7 cellular contexts compared by ENCODE assay signal in genomic region chr14:75132374-75133086, GRCh38. TPM values are rescaled to one million over a fixed set of nuclear protein-coding genes. Genes with fewer than 3 reads are reported as not detected.
DNase-seq lines count a peak whose midpoint lies in the region; ATAC-seq and TF ChIP-seq lines count a peak whose summit lies in the region.

No MANE protein-coding gene starts in this region.

- no TSS peak for BruUV-seq in PC-9 (replicated peaks; lab: Mats Ljungman, UMichigan)

- intact Hi-C loops in PC-9 (cut with micrococcal nuclease; ENCODE audit: unreplicated experiment) (loop anchor here (1.0 to 5.0 kb wide), 7 partner anchors 68 to 520 kb away; no protein-coding TSS in a partner anchor), left ventricle myocardium superior (cut with micrococcal nuclease) (loop anchor here (2.0 to 10.0 kb wide), 2 partner anchors 170 to 352 kb away; no protein-coding TSS in a partner anchor), sciatic nerve (cut with DNase I) (loop anchor here (5.0 kb wide), 1 partner anchor 170 kb away; no protein-coding TSS in a partner anchor)

- peak; percentile 72 for ATAC-seq in left ventricle myocardium superior
- ATAC-seq in sciatic nerve = peak; percentile 85
- ATAC-seq in GM18519 (IDR thresholded peaks at IDR 0.05; ENCODE audit: low FRiP score, unreplicated experiment) = no peak

- DNase-seq in ELR (ENCODE audit: low read depth) (peak; percentile 79), LHCN-M2 (ENCODE audit: low read depth) (peak; percentile 75), PC-9 (peak; percentile 79 to 87), amniotic stem cell (lab: John Stamatoyannopoulos, UW) (peak; percentile 40), left ventricle myocardium superior (no peak), sciatic nerve (ENCODE audit: low spot score) (no peak)

- H3K27ac ChIP-seq in PC-9 = peak overlapping the region; percentile 33

- no peak overlapping the region for H2AFZ ChIP-seq in PC-9

- H3K4me1 ChIP-seq in PC-9 (replicated peaks; ENCODE audit: insufficient read depth) = peaks cover 29% of the 10 kb centered on the region

- peak; percentile 96 for TF ChIP-seq CTCF in PC-9 (conservative IDR thresholded peaks at IDR 0.05)

- POLR2A ChIA-PET in PC-9 (lab: Charles Lee; ENCODE audit: unreplicated experiment) = interaction anchor here (0.6 kb wide), 1 partner anchor 85 kb away, joined by 44 read pairs; no protein-coding TSS in a partner anchor

- peaks cover 52% of the 10 kb centered on the region for H3K79me2 ChIP-seq in PC-9 (ENCODE audit: low read depth)

- H3K4me2 ChIP-seq in PC-9 = peak overlapping the region; percentile 17

- no peak overlapping the region for H3K4me3 ChIP-seq in PC-9

- H3F3A ChIP-seq in PC-9 (ENCODE audit: insufficient read depth, low read depth) = peaks cover 87% of the 10 kb centered on the region

- H3K36me3 ChIP-seq in PC-9 (ENCODE audit: low read depth) = peaks cover 47% of the 10 kb centered on the region

- no peaks in the 10 kb centered on the region for H3K27me3 ChIP-seq in PC-9 (ENCODE audit: insufficient read depth, low read depth)

- no peaks in the 10 kb centered on the region for H3K9me2 ChIP-seq in PC-9 (ENCODE audit: insufficient read depth)

- peaks cover 23% of the 10 kb centered on the region for H4K20me1 ChIP-seq in PC-9 (ENCODE audit: insufficient read depth)

- CTCF ChIA-PET in PC-9 (lab: Charles Lee) = interaction anchor here (0.6 to 1.6 kb wide), 11 partner anchors 17 to 1260 kb away, joined by 3 to 30 read pairs (median 6); no protein-coding TSS in a partner anchor

- no peaks in the 10 kb centered on the region for H3K9me3 ChIP-seq in PC-9 (ENCODE audit: insufficient read depth, low read depth)

RNA-seq across cellular contexts. Expression of gene NEK9, which starts 5.7 kb away (rescaled TPM):
- total RNA-seq in LHCN-M2 (2014; rRNA removed) (37.9 and 38.7 TPM in 2 replicates), PC-9 (2021) (170 and 174 TPM in 2 replicates), left ventricle myocardium superior (119 TPM), sciatic nerve (111 TPM)
- 38.0 TPM for polyA plus RNA-seq in LHCN-M2 (2012)

RNA-seq across cellular contexts. Expression of gene TMED10, which starts 43.9 kb away (rescaled TPM):
- total RNA-seq in LHCN-M2 (2014; rRNA removed) (313 and 322 TPM in 2 replicates), PC-9 (2021) (709 and 770 TPM in 2 replicates), left ventricle myocardium superior (266 TPM), sciatic nerve (256 TPM)
- polyA plus RNA-seq in LHCN-M2 (2012) = 217 TPM

Comparison
In these comparisons a context has a peak if more than half of its experiments do, and no peak if none do; other contexts are left out.
1. DNase-seq: peak in ELR (single experiment), LHCN-M2 (single experiment), PC-9 (2 of 2) and amniotic stem cell (single experiment); none in left ventricle myocardium superior (single experiment) and sciatic nerve (single experiment).